In the genomic region with DNA sequence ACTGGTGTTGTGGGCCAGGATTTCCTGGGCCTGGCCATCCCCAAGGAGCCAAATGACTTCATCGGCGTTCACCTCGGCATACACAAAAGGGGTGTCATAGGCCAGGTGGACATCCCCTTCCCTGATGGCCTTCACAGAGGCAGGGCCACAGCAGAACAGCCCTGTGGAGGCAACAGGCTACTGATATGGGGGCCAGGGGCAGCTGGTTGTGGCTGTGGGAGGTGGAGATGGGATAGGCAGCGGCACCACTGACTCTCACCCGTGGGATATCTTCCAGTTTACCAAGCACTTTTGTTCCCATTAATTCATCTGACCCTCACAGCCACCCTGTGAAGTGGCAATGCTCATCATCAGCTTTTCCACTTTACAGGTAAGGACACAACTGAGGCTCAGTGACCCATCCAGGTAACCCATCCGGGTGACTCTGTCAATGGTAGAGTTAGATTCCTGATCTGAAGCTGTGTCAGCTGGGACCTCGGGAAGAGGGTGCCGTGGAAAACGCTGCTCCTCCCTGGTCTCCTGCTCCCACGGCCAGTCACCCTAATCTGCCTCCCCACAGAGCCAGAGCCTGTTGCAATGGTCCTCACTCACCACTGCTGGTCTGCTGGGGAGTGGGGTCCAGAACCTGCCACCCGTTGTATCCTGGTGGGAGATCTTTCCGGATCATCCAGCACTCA, we compare ENCODE assay signal across 1 cellular context.
TF ChIP-seq lines count a peak whose summit lies in the region.

No MANE protein-coding gene starts in this region.

TF ChIP-seq in K562, 482 proteins besides CTCF, POLR2A, EP300 and RAD21:
- TF ChIP-seq KDM5B (IDR thresholded peaks at IDR 0.05; ENCODE audit: insufficient replicate concordance, low read depth, low read length) (no peak), JUND (IDR thresholded peaks at IDR 0.05; ENCODE audit: borderline replicate concordance, low read depth, low read length) (no peak), JUND (tag; IDR thresholded peaks at IDR 0.05; ENCODE audit: borderline replicate concordance, low read depth, low read length) (no peak), HNRNPK (IDR thresholded peaks at IDR 0.05; ENCODE audit: low read depth, low read length, poor library complexity, severe bottlenecking) (no peak)
TF ChIP-seq in K562: peak in this region for 0.
